9 cellular contexts compared by ENCODE assay signal in the genomic region with DNA sequence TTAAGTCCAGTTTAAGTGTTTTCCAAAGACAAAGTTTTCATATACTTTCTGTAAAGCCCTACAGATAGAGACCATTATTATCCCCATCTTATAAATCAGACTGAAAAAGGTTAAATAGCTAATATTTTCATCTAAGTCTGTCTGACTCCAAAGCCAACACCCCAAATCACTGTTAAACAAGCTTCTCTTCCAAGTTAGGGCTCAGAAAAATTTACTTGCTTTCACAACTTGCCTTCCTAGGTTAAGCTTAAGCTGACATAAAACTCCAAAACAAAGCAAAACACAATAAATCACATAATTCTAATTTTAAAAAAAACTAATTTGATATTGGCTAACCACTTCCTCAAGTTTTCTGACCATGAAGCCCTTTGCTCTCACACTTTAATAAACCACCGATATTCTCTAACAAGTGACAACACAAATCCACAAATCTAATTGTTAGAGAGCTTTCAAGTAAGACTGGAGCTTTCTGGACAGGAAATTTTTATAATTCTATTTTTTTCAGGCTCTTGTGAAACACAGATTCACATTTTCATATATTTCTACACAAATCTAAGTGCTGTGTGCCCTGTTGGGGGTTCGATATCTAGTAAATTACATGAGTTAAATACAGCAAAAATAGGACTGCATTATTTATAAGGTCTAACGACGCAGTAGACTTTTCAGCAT. TPM values are rescaled to one million over a fixed set of nuclear protein-coding genes. Genes with fewer than 3 reads are reported as not detected.
A peak's percentile ranks its signal among the peaks of the same experiment; 100 is the strongest.
DNase-seq lines count a peak whose midpoint lies in the region; ATAC-seq and TF ChIP-seq lines count a peak whose summit lies in the region.
"Had no signal": no experiment of that assay in that cellular context is flagged by ENCODE, and none has a peak within 500 bp of the region (broad histone marks: within the 10 kb centered on the region; RNA-seq: fewer than 3 reads in every experiment).

No MANE protein-coding gene starts in this region.

- no peak for TF ChIP-seq POLR2A in heart left ventricle (IDR thresholded peaks at IDR 0.05)

- TF ChIP-seq CTCF in heart left ventricle (IDR thresholded peaks at IDR 0.05) (no peak), upper lobe of right lung (IDR thresholded peaks at IDR 0.05) (no peak)

- no peaks in the 10 kb centered on the region for H3K9me3 ChIP-seq in heart left ventricle
- H3K9me3 ChIP-seq in mucosa of stomach (ENCODE audit: control insufficient read depth, low read length) = no peaks in the 10 kb centered on the region
- no peaks in the 10 kb centered on the region for H3K9me3 ChIP-seq in upper lobe of right lung

- WGBS in heart left ventricle, 4 donors = 32 to 45% (median 39%) methylated on average over 4 of the region's 4 CpGs

- peaks cover 0 to 3% (median 0%) of the 10 kb centered on the region in 9 donors for H3K36me3 ChIP-seq in heart left ventricle
- no peaks in the 10 kb centered on the region for H3K36me3 ChIP-seq in mucosa of stomach (ENCODE audit: control insufficient read depth, insufficient read depth, low read length)
- H3K36me3 ChIP-seq in upper lobe of right lung = no peaks in the 10 kb centered on the region

- peak overlapping the region; percentile 66 to 93 (median 86) for H3K4me3 ChIP-seq in heart left ventricle
- H3K4me3 ChIP-seq in mucosa of stomach (ENCODE audit: low read length) = peak overlapping the region; percentile 74
- peak overlapping the region; percentile 83 for H3K4me3 ChIP-seq in upper lobe of right lung

- peaks cover 0 to 43% (median 0%) of the 10 kb centered on the region in 9 donors for H3K27me3 ChIP-seq in heart left ventricle
- H3K27me3 ChIP-seq in mucosa of stomach (ENCODE audit: control insufficient read depth, insufficient read depth, low read length) = no peaks in the 10 kb centered on the region
- no peaks in the 10 kb centered on the region for H3K27me3 ChIP-seq in upper lobe of right lung

- intact Hi-C loops in heart left ventricle (cut with DNase I) = loop anchor here in 8 of 10 donors (2.0 to 10.0 kb wide), 8 partner anchors 64 to 384 kb away; a partner anchor contains a TSS
- intact Hi-C loops in left ventricle myocardium superior (cut with micrococcal nuclease) = loop anchor here (5.0 kb wide), 1 partner anchor 54 kb away; no protein-coding TSS in a partner anchor
- intact Hi-C loops in upper lobe of right lung (cut with DNase I) = no loop called here

- ATAC-seq in heart left ventricle (no peak), left ventricle myocardium superior (no peak), upper lobe of right lung (no peak)

- DNase-seq in heart left ventricle = no peak
- no peak for DNase-seq in left ventricle myocardium superior
- DNase-seq in dermis blood vessel endothelial cell = peak; percentile 33
- DNase-seq in upper lobe of right lung = no peak
- DNase-seq in GM19240 (ENCODE audit: insufficient read length, low spot score) = no peak
- DNase-seq in NCI-H345 treated with DMSO at 0.1 percent for 48 hours (lab: John Stamatoyannopoulos, UW; ENCODE audit: unreplicated experiment) = no peak
- no peak for DNase-seq in NCI-H526 (lab: John Stamatoyannopoulos, UW)
- DNase-seq: activated naive CD8-positive, alpha-beta T cell treated with anti-CD3 and anti-CD28 coated beads for 36 hours had no signal

- H3K27ac ChIP-seq in heart left ventricle (peak overlapping the region in 11 of 12 donors; percentile 37 to 86 (median 83)), upper lobe of right lung (peak overlapping the region; percentile 83)

- H3K4me1 ChIP-seq in heart left ventricle = peaks cover 0 to 26% (median 5%) of the 10 kb centered on the region in 12 donors
- peaks cover 12% of the 10 kb centered on the region for H3K4me1 ChIP-seq in mucosa of stomach (ENCODE audit: control insufficient read depth, insufficient read depth, low read length)
- peaks cover 4% of the 10 kb centered on the region for H3K4me1 ChIP-seq in upper lobe of right lung

- peak overlapping the region; percentile 82 for H3K9ac ChIP-seq in mucosa of stomach (ENCODE audit: low read length)

RNA-seq across cellular contexts. Expression of a gene that starts 2.2 kb away (rescaled TPM):
- total RNA-seq in heart left ventricle (10 to 100 TPM; 27.2 to 80.2 (median 44.6) TPM), left ventricle myocardium superior (34.1 TPM), dermis blood vessel endothelial cell (182 and 256 TPM in 2 replicates), upper lobe of right lung (59.8 TPM)
- polyA plus RNA-seq in heart left ventricle = 10 to 100 TPM in 1 of 2 donors, 1 to 10 TPM in 1; 7.7 to 47.3 TPM
